14 cellular contexts compared by ENCODE assay signal in the genomic region with DNA sequence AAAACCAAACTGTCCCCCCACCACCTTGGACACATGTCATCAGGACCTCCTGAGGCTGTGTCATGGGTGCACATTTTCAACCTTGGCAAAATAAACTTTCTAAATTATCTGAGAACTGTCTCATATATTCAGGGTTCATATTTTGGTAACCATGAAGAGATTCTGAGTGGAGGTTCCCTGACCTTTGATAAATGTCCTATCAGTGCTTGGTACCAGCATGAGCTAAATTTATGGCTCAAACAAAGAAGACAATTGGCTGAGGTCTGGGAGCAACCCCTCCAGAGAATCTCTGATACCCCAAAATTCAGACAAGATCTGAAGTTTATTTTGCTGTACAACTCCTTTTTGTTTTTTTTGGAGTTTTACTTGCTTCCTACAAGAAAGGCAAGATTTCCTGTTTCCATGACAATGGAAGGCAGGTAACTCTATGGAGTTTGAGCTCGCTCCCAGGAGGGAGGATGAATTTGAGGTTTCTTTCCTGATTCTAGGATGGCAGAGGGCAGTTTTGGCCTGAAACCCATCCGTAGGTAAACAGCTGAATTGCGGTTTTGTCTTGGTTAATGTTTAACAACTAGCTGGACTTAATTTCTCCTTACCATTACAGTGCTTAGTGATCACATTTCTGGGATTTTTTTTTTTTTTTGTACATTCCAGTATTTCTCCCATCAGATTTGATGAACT. TPM values are rescaled to one million over a fixed set of nuclear protein-coding genes. Genes with fewer than 3 reads are reported as not detected.
DNase-seq lines count a peak whose midpoint lies in the region; ATAC-seq and TF ChIP-seq lines count a peak whose summit lies in the region.
"Had no signal": no experiment of that assay in that cellular context is flagged by ENCODE, and none has a peak within 500 bp of the region (broad histone marks: within the 10 kb centered on the region; RNA-seq: fewer than 3 reads in every experiment).

No MANE protein-coding gene starts in this region.

- peak; percentile 30 for ATAC-seq in GM19397 (IDR thresholded peaks at IDR 0.05; ENCODE audit: unreplicated experiment)
- ATAC-seq in HG02970 (IDR thresholded peaks at IDR 0.05; ENCODE audit: low FRiP score, unreplicated experiment): peak; percentile 23
- no peak for ATAC-seq in RWPE2 (ENCODE audit: low read depth)
- no peak for ATAC-seq in SK-N-SH treated with all-trans-retinoic acid at 6 μM for 48 hours

- DNase-seq in RWPE2 (ENCODE audit: low spot score) (no peak), smooth muscle cell (lab: John Stamatoyannopoulos, UW; ENCODE audit: unreplicated experiment) (no peak), anterior cingulate cortex (lab: John Stamatoyannopoulos, UW) (no peak)
- no peak for DNase-seq in activated naive CD8-positive, alpha-beta T cell treated with anti-CD3 and anti-CD28 coated beads for 36 hours
- DNase-seq: activated CD4-positive, CD25-positive, alpha-beta regulatory T cell; dorsolateral prefrontal cortex; HCEC 1CT; testis had no signal

- H3K27me3 ChIP-seq in RWPE2 (ENCODE audit: insufficient read depth, poor library complexity, severe bottlenecking): peaks cover 4% of the 10 kb centered on the region
- H3K27me3 ChIP-seq in smooth muscle cell (ENCODE audit: low read depth): no peaks in the 10 kb centered on the region
- H3K27me3 ChIP-seq: testis had no signal

- peak overlapping the region; percentile 23 for H2AFZ ChIP-seq in smooth muscle cell (ENCODE audit: low read depth)

- TF ChIP-seq CTCF in RWPE2 (IDR thresholded peaks at IDR 0.05; ENCODE audit: poor library complexity, severe bottlenecking): no peak
- TF ChIP-seq CTCF in smooth muscle cell (IDR thresholded peaks at IDR 0.05; ENCODE audit: borderline replicate concordance, insufficient read depth, poor library complexity, severe bottlenecking): no peak

- no peak overlapping the region for H3K9ac ChIP-seq in smooth muscle cell (ENCODE audit: low read depth)

- no peaks in the 10 kb centered on the region for H3K27me3 Mint-ChIP-seq in activated naive CD8-positive, alpha-beta T cell treated with anti-CD3 and anti-CD28 coated beads for 36 hours

- H3K27ac ChIP-seq in RWPE2 (ENCODE audit: poor library complexity, severe bottlenecking) (peak overlapping the region; percentile 86), smooth muscle cell (ENCODE audit: low read depth) (no peak overlapping the region)
- H3K27ac ChIP-seq: dorsolateral prefrontal cortex, testis had no signal

- no peak overlapping the region for H3K4me3 Mint-ChIP-seq in activated naive CD8-positive, alpha-beta T cell treated with anti-CD3 and anti-CD28 coated beads for 36 hours
- H3K4me3 Mint-ChIP-seq: activated naive CD4-positive, alpha-beta T cell treated with anti-CD3 and anti-CD28 coated beads, Interleukin-2, amount 50 U/mL, for 24 hours had no signal

- H4K20me1 ChIP-seq in smooth muscle cell (ENCODE audit: low read depth): no peaks in the 10 kb centered on the region

- no peaks in the 10 kb centered on the region for H3K9me3 Mint-ChIP-seq in activated naive CD8-positive, alpha-beta T cell treated with anti-CD3 and anti-CD28 coated beads for 36 hours
- H3K9me3 Mint-ChIP-seq: activated naive CD4-positive, alpha-beta T cell treated with anti-CD3 and anti-CD28 coated beads, Interleukin-2, amount 50 U/mL, for 24 hours had no signal

- H3K36me3 ChIP-seq in RWPE2 (ENCODE audit: low read depth) (no peaks in the 10 kb centered on the region), smooth muscle cell (ENCODE audit: low read depth) (no peaks in the 10 kb centered on the region)

- WGBS in smooth muscle cell (ENCODE audit: low lambda C conversion rate): 77% methylated on average over 3 of the region's 3 CpGs

- H3K9me3 ChIP-seq in RWPE2 (ENCODE audit: severe bottlenecking): no peaks in the 10 kb centered on the region
- no peaks in the 10 kb centered on the region for H3K9me3 ChIP-seq in smooth muscle cell (replicated peaks; ENCODE audit: low read depth)
- H3K9me3 ChIP-seq: testis had no signal

- peaks cover 34% of the 10 kb centered on the region for H3K4me1 ChIP-seq in RWPE2 (ENCODE audit: insufficient read depth, poor library complexity, severe bottlenecking)
- no peaks in the 10 kb centered on the region for H3K4me1 ChIP-seq in smooth muscle cell (ENCODE audit: low read depth)
- H3K4me1 ChIP-seq: testis had no signal

- no peaks in the 10 kb centered on the region for H3K79me2 ChIP-seq in smooth muscle cell (ENCODE audit: low read depth)

- no peak overlapping the region for H3K4me3 ChIP-seq in RWPE2 (ENCODE audit: severe bottlenecking)
- no peak overlapping the region for H3K4me3 ChIP-seq in smooth muscle cell
- H3K4me3 ChIP-seq: dorsolateral prefrontal cortex, testis had no signal

- H3K4me1 Mint-ChIP-seq in activated naive CD8-positive, alpha-beta T cell treated with anti-CD3 and anti-CD28 coated beads for 36 hours: peaks cover 3% of the 10 kb centered on the region
- H3K4me1 Mint-ChIP-seq: activated naive CD4-positive, alpha-beta T cell treated with anti-CD3 and anti-CD28 coated beads, Interleukin-2, amount 50 U/mL, for 24 hours had no signal

- no peak overlapping the region for H3K4me2 ChIP-seq in smooth muscle cell

- no peak overlapping the region for H3K27ac Mint-ChIP-seq in activated naive CD8-positive, alpha-beta T cell treated with anti-CD3 and anti-CD28 coated beads for 36 hours

- no peaks in the 10 kb centered on the region for H3K36me3 Mint-ChIP-seq in activated naive CD8-positive, alpha-beta T cell treated with anti-CD3 and anti-CD28 coated beads for 36 hours
- H3K36me3 Mint-ChIP-seq: activated naive CD4-positive, alpha-beta T cell treated with anti-CD3 and anti-CD28 coated beads, Interleukin-2, amount 50 U/mL, for 24 hours had no signal

- no peaks in the 10 kb centered on the region for H3F3A ChIP-seq in smooth muscle cell (ENCODE audit: low read depth)

TF ChIP-seq in SK-N-SH treated with all-trans-retinoic acid at 6 μM for 48 hours, 23 proteins besides CTCF, POLR2A, EP300 and RAD21:
- TF ChIP-seq TOX (CRISPR knock-in tag; IDR thresholded peaks at IDR 0.05; ENCODE audit: borderline replicate concordance) (no peak), ZNF70 (CRISPR knock-in tag; IDR thresholded peaks at IDR 0.05) (no peak), POU6F1 (CRISPR knock-in tag; IDR thresholded peaks at IDR 0.05; ENCODE audit: borderline replicate concordance, low read depth) (no peak)
TF ChIP-seq in SK-N-SH treated with all-trans-retinoic acid at 6 μM for 48 hours: peak in this region for 0.

RNA-seq across cellular contexts. Expression of gene UGT2B15, which starts 14.5 kb away (rescaled TPM):
- not detected in 2 replicates for total RNA-seq in smooth muscle cell
- polyA plus RNA-seq in smooth muscle cell: 0.08 TPM in 1 of 2 replicates, not detected in the other
- not detected for total RNA-seq in activated naive CD8-positive, alpha-beta T cell treated with anti-CD3 and anti-CD28 coated beads for 36 hours
- total RNA-seq: dorsolateral prefrontal cortex, G401 had no signal
- polyA plus RNA-seq: neural cell had no signal

Comparison
In these comparisons a context has a peak if more than half of its experiments do, and no peak if none do; other contexts are left out.
1. ATAC-seq: peak in GM19397 (single experiment) and HG02970 (single experiment); none in RWPE2 (single experiment) and SK-N-SH treated with all-trans-retinoic acid at 6 μM for 48 hours (single experiment).